ENCODE assay signal across 8 cellular contexts in the genomic region with DNA sequence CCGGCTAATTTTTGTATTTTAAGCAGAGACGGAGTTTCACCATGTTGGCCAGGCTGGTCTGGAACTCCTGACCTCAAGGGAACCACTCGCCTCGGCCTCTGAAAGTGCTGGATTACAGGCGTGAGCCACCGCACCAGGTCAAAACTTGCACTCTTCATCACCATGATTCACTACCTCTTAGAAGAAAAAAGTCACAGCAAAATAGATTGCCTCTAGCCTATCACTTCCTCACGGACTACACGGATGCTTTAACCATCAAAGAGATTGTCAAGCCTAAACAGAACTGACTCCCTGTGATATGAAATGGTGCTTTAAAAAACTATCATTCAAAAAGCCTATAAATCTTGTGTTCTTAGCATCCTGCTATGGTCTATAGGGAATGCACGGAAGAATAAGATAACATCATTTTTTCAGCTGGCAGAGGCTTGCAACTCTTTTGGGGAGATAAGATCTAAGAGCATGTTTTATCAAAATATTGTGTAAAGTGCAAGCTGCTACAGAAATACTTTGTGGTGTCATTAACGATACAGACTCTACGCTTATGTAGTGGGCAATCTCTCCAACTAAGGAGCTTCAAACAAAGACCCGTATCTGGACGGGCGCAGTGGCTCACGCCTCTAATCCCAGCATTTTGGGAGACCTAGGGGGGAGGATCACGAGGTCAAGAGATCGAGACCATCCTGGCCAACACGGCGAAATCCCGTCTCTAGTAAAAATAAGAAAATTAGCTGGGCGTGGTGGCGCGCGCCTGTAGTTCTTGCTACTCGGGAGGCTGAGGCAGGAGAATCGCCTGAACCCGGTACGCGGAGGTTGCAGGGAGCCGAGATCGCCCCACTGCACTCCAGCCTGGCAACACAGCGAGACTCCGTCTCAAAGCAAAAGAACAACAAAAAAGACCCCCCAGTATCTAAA. TPM values are rescaled to one million over a fixed set of nuclear protein-coding genes. Genes with fewer than 3 reads are reported as not detected.
A peak's percentile ranks its signal among the peaks of the same experiment; 100 is the strongest.
DNase-seq lines count a peak whose midpoint lies in the region; ATAC-seq and TF ChIP-seq lines count a peak whose summit lies in the region.

No MANE protein-coding gene starts in this region.

- ATAC-seq in HG03139 (IDR thresholded peaks at IDR 0.05; ENCODE audit: unreplicated experiment) (no peak), GM18867 (IDR thresholded peaks at IDR 0.05; ENCODE audit: unreplicated experiment) (no peak)

- DNase-seq in GM12864 (ENCODE audit: low read depth) (no peak), RPMI7951 (ENCODE audit: low read depth) (peak; percentile 31), epithelial cell of proximal tubule (ENCODE audit: low read depth) (no peak), prostate gland (ENCODE audit: low spot score) (no peak), posterior cingulate gyrus (no peak), NCI-H526 (lab: John Stamatoyannopoulos, UW) (no peak)

- TF ChIP-seq CTCF in GM12864 (IDR thresholded peaks at IDR 0.05; ENCODE audit: low read depth, low read length, missing control alignments) (no peak), epithelial cell of proximal tubule (conservative IDR thresholded peaks at IDR 0.05; ENCODE audit: low read depth, low read length) (no peak), prostate gland (IDR thresholded peaks at IDR 0.05) (no peak)

- H3K4me1 ChIP-seq in prostate gland (replicated peaks) = no peaks in the 10 kb centered on the region

- peak overlapping the region; percentile 92 to 94 for H3K27ac ChIP-seq in prostate gland

- no peaks in the 10 kb centered on the region for H3K27me3 ChIP-seq in prostate gland (replicated peaks; ENCODE audit: insufficient read depth)

- H3K36me3 ChIP-seq in prostate gland = no peaks in the 10 kb centered on the region

- WGBS in prostate gland = 25% methylated on average over 33 of the region's 33 CpGs

- no peaks in the 10 kb centered on the region for H3K9me3 ChIP-seq in prostate gland

- H3K4me3 ChIP-seq in GM12864 (ENCODE audit: low read depth, low read length) (peak overlapping the region; percentile 92), epithelial cell of proximal tubule (ENCODE audit: low read depth, low read length) (peak overlapping the region; percentile 96), prostate gland (peak overlapping the region; percentile 77 to 94)

- intact Hi-C loops in prostate gland (cut with DNase I) (loop anchor here (5.0 to 10.0 kb wide), 2 partner anchors 80 to 122 kb away; no protein-coding TSS in a partner anchor), posterior cingulate gyrus (cut with DNase I) (loop anchor here (5.0 to 10.0 kb wide), 4 partner anchors 58 to 1700 kb away; a partner anchor contains a TSS)

- TF ChIP-seq POLR2A in prostate gland (IDR thresholded peaks at IDR 0.05) = no peak

RNA-seq across cellular contexts. Expression of a gene that starts 1.0 kb away (rescaled TPM):
- total RNA-seq in RPMI7951 (2014; rRNA removed; shearing (Covaris generic)) = 22.0 and 25.6 TPM in 2 replicates
- total RNA-seq in epithelial cell of proximal tubule (15.5 and 16.6 TPM in 2 replicates), prostate gland (10 to 100 TPM; 10.3 to 15.1 TPM)

RNA-seq across cellular contexts. Expression of a gene that starts 1.2 kb away (rescaled TPM):
- 12.0 and 12.3 TPM in 2 replicates for total RNA-seq in RPMI7951 (2014; rRNA removed; shearing (Covaris generic))
- total RNA-seq in epithelial cell of proximal tubule (8.3 and 9.2 TPM in 2 replicates), prostate gland (10 to 100 TPM; 19.4 to 52.6 TPM)

RNA-seq across cellular contexts. Expression of a gene that starts 58.0 kb away (rescaled TPM):
- total RNA-seq in RPMI7951 (2014; rRNA removed; shearing (Covaris generic)) = 29.5 and 33.9 TPM in 2 replicates
- 18.3 and 23.8 TPM in 2 replicates for total RNA-seq in epithelial cell of proximal tubule
- total RNA-seq in prostate gland = 10 to 100 TPM; 19.8 to 23.9 TPM
